In genomic region chr3:129317014-129317771, GRCh38 we compare ENCODE assay signal across 8 cellular contexts. TPM values are rescaled to one million over a fixed set of nuclear protein-coding genes. Genes with fewer than 3 reads are reported as not detected.
DNase-seq lines count a peak whose midpoint lies in the region; ATAC-seq and TF ChIP-seq lines count a peak whose summit lies in the region.

No MANE protein-coding gene starts in this region.

- peak overlapping the region; percentile 94 for H3K9ac ChIP-seq in Karpas-422 (ENCODE audit: low read length)

- H3K27me3 ChIP-seq in AG04450 (ENCODE audit: control insufficient read depth, insufficient read depth, low read length) = no peaks in the 10 kb centered on the region
- no peaks in the 10 kb centered on the region for H3K27me3 ChIP-seq in Karpas-422 (ENCODE audit: low read length)

- no peaks in the 10 kb centered on the region for H4K20me1 ChIP-seq in Karpas-422 (ENCODE audit: insufficient read depth, low read depth, low read length)

- H3K36me3 Mint-ChIP-seq in dendritic cell treated with granulocyte-macrophage colony-stimulating factor and Interleukin-4, amounts not matched to agents 40 ng/mL and 50 ng/mL, for 4 days (ENCODE audit: low read depth) = peaks cover 12% of the 10 kb centered on the region
- no peaks in the 10 kb centered on the region for H3K36me3 Mint-ChIP-seq in naive B cell

- H3K27me3 Mint-ChIP-seq in dendritic cell treated with granulocyte-macrophage colony-stimulating factor and Interleukin-4, amounts not matched to agents 40 ng/mL and 50 ng/mL, for 4 days = peaks cover 4% of the 10 kb centered on the region
- H3K27me3 Mint-ChIP-seq in naive B cell = peaks cover 0 to 13% (median 6%) of the 10 kb centered on the region in 3 donors

- ATAC-seq in naive B cell (ENCODE audit: low read depth in 2 of 2) = no peak
- no peak for ATAC-seq in GM18870 (IDR thresholded peaks at IDR 0.05; ENCODE audit: unreplicated experiment)
- ATAC-seq in HG03432 (IDR thresholded peaks at IDR 0.05; ENCODE audit: unreplicated experiment) = no peak

- H3K4me1 ChIP-seq in Karpas-422 (ENCODE audit: low read length) = peaks cover 38% of the 10 kb centered on the region

- CTCF ChIA-PET in AG04450 (lab: Charles Lee) = interaction anchor here (0.8 to 1.8 kb wide), 13 partner anchors 12 to 155 kb away, joined by 3 to 8 read pairs (median 4); partner anchors contain the start of gene HMCES

- no peaks in the 10 kb centered on the region for H3K9me2 ChIP-seq in Karpas-422 (replicated peaks; ENCODE audit: insufficient read depth, low read length)

- H3K9me3 ChIP-seq in AG04450 (ENCODE audit: control insufficient read depth, insufficient read depth, low read length) (no peaks in the 10 kb centered on the region; the same call in 1 of the 2 replicates), Karpas-422 (ENCODE audit: low read length) (no peaks in the 10 kb centered on the region)

- H3K4me3 ChIP-seq in AG04450 (ENCODE audit: low read depth, low read length) (peak overlapping the region; percentile 91), Karpas-422 (ENCODE audit: low read length) (peak overlapping the region; percentile 90)

- peaks cover 21% of the 10 kb centered on the region for H3K4me1 Mint-ChIP-seq in dendritic cell treated with granulocyte-macrophage colony-stimulating factor and Interleukin-4, amounts not matched to agents 40 ng/mL and 50 ng/mL, for 4 days (ENCODE audit: low read depth)
- peaks cover 26 to 43% (median 31%) of the 10 kb centered on the region in 3 donors for H3K4me1 Mint-ChIP-seq in naive B cell

- H3K27ac Mint-ChIP-seq in dendritic cell treated with granulocyte-macrophage colony-stimulating factor and Interleukin-4, amounts not matched to agents 40 ng/mL and 50 ng/mL, for 4 days = peak overlapping the region; percentile 18
- H3K27ac Mint-ChIP-seq in naive B cell = peak overlapping the region in 1 of 6 donors; percentile 24

- no peak for DNase-seq in AG04450 (ENCODE audit: low read depth, low spot score)
- DNase-seq in Karpas-422 = no peak
- DNase-seq in naive B cell = no peak
- DNase-seq in AG08395 (ENCODE audit: low spot score) = no peak
- DNase-seq in DMS114 treated with DMSO at 0.1 percent for 48 hours (lab: John Stamatoyannopoulos, UW; ENCODE audit: unreplicated experiment) = no peak

- no peak for TF ChIP-seq CTCF in AG04450 (IDR thresholded peaks at IDR 0.05; ENCODE audit: low read depth, low read length)

- H3K79me2 ChIP-seq in Karpas-422 (ENCODE audit: low read length) = peaks cover 40% of the 10 kb centered on the region

- peak overlapping the region; percentile 94 for H3K4me2 ChIP-seq in Karpas-422 (ENCODE audit: low read depth, low read length, poor library complexity, severe bottlenecking)

- intact Hi-C loops in dendritic cell treated with granulocyte-macrophage colony-stimulating factor and Interleukin-4, amounts not matched to agents 40 ng/mL and 50 ng/mL, for 4 days (cut with micrococcal nuclease) = loop anchor here (2.0 kb wide), 1 partner anchor 38 kb away; the partner anchor contains the start of gene HMCES

- peaks cover 19% of the 10 kb centered on the region for H3K36me3 ChIP-seq in Karpas-422 (ENCODE audit: insufficient read depth, low read length)

- H3K27ac ChIP-seq in AG04450 (ENCODE audit: low read depth, low read length) = peak overlapping the region; percentile 52
- peak overlapping the region; percentile 94 for H3K27ac ChIP-seq in Karpas-422 (ENCODE audit: low read length)

- H3K4me3 Mint-ChIP-seq in dendritic cell treated with granulocyte-macrophage colony-stimulating factor and Interleukin-4, amounts not matched to agents 40 ng/mL and 50 ng/mL, for 4 days = peak overlapping the region; percentile 30
- peak overlapping the region in 7 of 8 donors; percentile 84 to 97 (median 96) for H3K4me3 Mint-ChIP-seq in naive B cell

- no peaks in the 10 kb centered on the region for H3K9me3 Mint-ChIP-seq in dendritic cell treated with granulocyte-macrophage colony-stimulating factor and Interleukin-4, amounts not matched to agents 40 ng/mL and 50 ng/mL, for 4 days
- H3K9me3 Mint-ChIP-seq in naive B cell = peaks cover 0 to 2% (median 0%) of the 10 kb centered on the region in 7 donors

- POLR2A ChIA-PET in AG04450 (lab: Yijun Ruan, JAX) = interaction anchor here (0.7 to 2.4 kb wide), 10 partner anchors 10 to 280 kb away, joined by 3 to 39 read pairs (median 6); partner anchors contain the start of gene HMCES

- no peak overlapping the region for H2AFZ ChIP-seq in Karpas-422 (ENCODE audit: low read length)

RNA-seq across cellular contexts. Expression of gene HMCES, which starts 38.5 kb away (rescaled TPM):
- 19.9 and 22.6 TPM in 2 replicates for polyA plus RNA-seq in AG04450 (2011; rRNA removed)
- polyA minus RNA-seq in AG04450 (2011; rRNA and poly(A)+ RNA removed) = 8.5 and 13.9 TPM in 2 replicates
- 169 and 275 TPM in 2 replicates for total RNA-seq in Karpas-422 (2014; rRNA removed; shearing (Covaris generic); ENCODE audit: low replicate concordance)
- 100 to 1,000 TPM; 128 to 265 (median 146) TPM for polyA plus RNA-seq in naive B cell (ENCODE audit: low read depth in 6 of 6)
